Comparison of ENCODE assay signal across 1 cellular context in genomic region chr7:74286131-74286530, GRCh38.
A peak's percentile ranks its signal among the peaks of the same experiment; 100 is the strongest.
TF ChIP-seq lines count a peak whose summit lies in the region.

No MANE protein-coding gene starts in this region.

TF ChIP-seq in K562, 482 proteins besides CTCF, POLR2A, EP300 and RAD21:
- no peak for TF ChIP-seq NR2F6 (CRISPR knock-in tag; IDR thresholded peaks at IDR 0.05)
- peak; percentile 34 for TF ChIP-seq ZNF316 (IDR thresholded peaks at IDR 0.05)
